2 cellular contexts compared by ENCODE assay signal in the genomic region with DNA sequence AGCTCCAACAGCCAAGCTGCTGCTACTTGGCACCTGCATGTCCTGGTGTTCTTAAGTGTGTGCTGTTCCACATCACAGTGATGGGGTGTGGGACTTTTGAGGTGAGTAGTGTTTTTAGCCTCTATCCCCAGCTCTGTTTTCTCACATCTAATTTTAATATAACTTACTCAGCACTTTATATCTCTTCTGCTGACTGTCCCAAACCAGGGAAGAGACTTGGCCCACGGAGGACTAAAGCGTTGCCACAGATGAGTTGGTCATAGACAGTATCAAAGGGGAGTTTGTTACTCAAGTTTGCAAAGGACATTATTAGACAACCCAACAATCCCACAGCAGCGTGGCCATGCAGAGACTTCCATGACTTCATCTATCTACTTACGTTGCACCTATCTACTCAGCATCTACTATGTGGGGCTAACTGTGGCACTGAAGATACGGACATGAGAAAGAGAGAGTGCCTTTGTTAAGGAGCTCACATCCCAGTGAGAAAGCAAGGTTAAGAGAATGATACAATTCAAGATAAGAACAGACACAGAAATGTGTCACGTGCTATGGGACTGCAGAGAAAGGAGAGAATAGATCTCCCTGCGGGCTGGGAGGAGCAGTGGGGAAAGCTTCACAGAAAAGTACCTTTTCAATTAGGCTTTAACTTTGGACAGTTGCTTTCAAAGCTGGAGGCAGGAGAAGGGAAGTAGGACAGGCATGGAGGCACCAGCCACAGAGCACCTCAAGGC.
TF ChIP-seq lines count a peak whose summit lies in the region.

No MANE protein-coding gene starts in this region.

TF ChIP-seq in IMR-90, 13 proteins besides CTCF, POLR2A, EP300 and RAD21:
- peak; percentile 81 for TF ChIP-seq MAFK (IDR thresholded peaks at IDR 0.05; ENCODE audit: low read depth, low read length)
- no peak for TF ChIP-seq USF2 (IDR thresholded peaks at IDR 0.05; ENCODE audit: low read depth, low read length)

TF ChIP-seq in H1, 55 proteins besides CTCF, POLR2A, EP300 and RAD21:
- TF ChIP-seq SP4 (IDR thresholded peaks at IDR 0.05; ENCODE audit: low read length), result no peak
- TF ChIP-seq KDM1A (IDR thresholded peaks at IDR 0.05; ENCODE audit: borderline replicate concordance, low read length), result no peak
